In the genomic region with DNA sequence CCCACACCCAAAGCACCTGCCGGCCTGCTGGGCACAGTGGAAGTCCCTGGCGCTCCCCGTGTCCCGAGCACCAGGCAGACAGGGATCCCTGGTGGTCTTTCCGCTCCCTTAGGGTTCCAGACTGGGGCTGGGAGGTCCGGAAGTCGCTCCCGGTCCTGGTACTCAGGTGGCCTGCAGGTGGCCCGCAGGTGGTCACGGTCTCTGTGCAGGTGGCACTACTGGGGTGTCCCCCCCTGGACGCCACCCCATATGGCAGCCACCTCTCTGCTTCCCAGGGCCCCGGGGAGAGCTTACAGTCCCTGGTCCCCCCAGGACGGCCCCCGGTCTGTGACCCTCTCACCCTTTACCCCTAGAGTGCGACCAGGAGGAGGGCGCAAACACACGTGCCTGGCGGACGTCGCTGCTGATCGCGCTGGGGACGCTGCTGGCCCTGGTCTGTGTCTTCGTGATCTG, we compare ENCODE assay signal across 2 cellular contexts.
TF ChIP-seq lines count a peak whose summit lies in the region.

No MANE protein-coding gene starts in this region.

TF ChIP-seq in K562, 482 proteins besides CTCF, POLR2A, EP300 and RAD21:
- TF ChIP-seq, protein P1, sequence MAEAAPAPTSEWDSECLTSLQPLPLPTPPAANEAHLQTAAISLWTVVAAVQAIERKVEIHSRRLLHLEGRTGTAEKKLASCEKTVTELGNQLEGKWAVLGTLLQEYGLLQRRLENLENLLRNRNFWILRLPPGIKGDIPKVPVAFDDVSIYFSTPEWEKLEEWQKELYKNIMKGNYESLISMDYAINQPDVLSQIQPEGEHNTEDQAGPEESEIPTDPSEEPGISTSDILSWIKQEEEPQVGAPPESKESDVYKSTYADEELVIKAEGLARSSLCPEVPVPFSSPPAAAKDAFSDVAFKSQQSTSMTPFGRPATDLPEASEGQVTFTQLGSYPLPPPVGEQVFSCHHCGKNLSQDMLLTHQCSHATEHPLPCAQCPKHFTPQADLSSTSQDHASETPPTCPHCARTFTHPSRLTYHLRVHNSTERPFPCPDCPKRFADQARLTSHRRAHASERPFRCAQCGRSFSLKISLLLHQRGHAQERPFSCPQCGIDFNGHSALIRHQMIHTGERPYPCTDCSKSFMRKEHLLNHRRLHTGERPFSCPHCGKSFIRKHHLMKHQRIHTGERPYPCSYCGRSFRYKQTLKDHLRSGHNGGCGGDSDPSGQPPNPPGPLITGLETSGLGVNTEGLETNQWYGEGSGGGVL (CRISPR knock-in tag; IDR thresholded peaks at IDR 0.05), result no peak
- TF ChIP-seq SREBF2 (CRISPR knock-in tag; IDR thresholded peaks at IDR 0.05) (no peak), POLR2G (IDR thresholded peaks at IDR 0.05; ENCODE audit: low read depth, low read length) (peak; percentile 61), PHF8 (IDR thresholded peaks at IDR 0.05; ENCODE audit: borderline replicate concordance, low read length) (no peak), E2F3 (CRISPR knock-in tag; IDR thresholded peaks at IDR 0.05) (no peak), ETV6 (IDR thresholded peaks at IDR 0.05; ENCODE audit: borderline replicate concordance in 1 of 2, low read depth in 2 of 2, low read length in 1 of 2) (no peak), ETV6 (CRISPR knock-in tag; IDR thresholded peaks at IDR 0.05; ENCODE audit: borderline replicate concordance) (no peak), ZNF695 (CRISPR knock-in tag; IDR thresholded peaks at IDR 0.05) (no peak)
- TF ChIP-seq, protein P2, sequence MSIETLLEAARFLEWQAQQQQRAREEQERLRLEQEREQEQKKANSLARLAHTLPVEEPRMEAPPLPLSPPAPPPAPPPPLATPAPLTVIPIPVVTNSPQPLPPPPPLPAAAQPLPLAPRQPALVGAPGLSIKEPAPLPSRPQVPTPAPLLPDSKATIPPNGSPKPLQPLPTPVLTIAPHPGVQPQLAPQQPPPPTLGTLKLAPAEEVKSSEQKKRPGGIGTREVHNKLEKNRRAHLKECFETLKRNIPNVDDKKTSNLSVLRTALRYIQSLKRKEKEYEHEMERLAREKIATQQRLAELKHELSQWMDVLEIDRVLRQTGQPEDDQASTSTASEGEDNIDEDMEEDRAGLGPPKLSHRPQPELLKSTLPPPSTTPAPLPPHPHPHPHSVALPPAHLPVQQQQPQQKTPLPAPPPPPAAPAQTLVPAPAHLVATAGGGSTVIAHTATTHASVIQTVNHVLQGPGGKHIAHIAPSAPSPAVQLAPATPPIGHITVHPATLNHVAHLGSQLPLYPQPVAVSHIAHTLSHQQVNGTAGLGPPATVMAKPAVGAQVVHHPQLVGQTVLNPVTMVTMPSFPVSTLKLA (conservative IDR thresholded peaks at IDR 0.05), result no peak

TF ChIP-seq in neural cell, 6 proteins besides CTCF, POLR2A, EP300 and RAD21:
- TF ChIP-seq SMC3 (conservative IDR thresholded peaks at IDR 0.05; ENCODE audit: poor library complexity) (no peak), MXI1 (conservative IDR thresholded peaks at IDR 0.05; ENCODE audit: poor library complexity, severe bottlenecking) (no peak), POLR2AphosphoS5 (IDR thresholded peaks at IDR 0.05) (peak; percentile 22)
